Comparison of ENCODE assay signal across 1 cellular context in genomic region chr13:108561152-108561551, GRCh38.
TF ChIP-seq lines count a peak whose summit lies in the region.

No MANE protein-coding gene starts in this region.

TF ChIP-seq in HepG2, 621 proteins besides CTCF, POLR2A, EP300 and RAD21 (continued from another document):
- TF ChIP-seq KIAA2018 (CRISPR knock-in tag; IDR thresholded peaks at IDR 0.05; ENCODE audit: borderline replicate concordance) (no peak), GMEB1 (CRISPR knock-in tag; IDR thresholded peaks at IDR 0.05; ENCODE audit: borderline replicate concordance) (no peak), SETDB1 (CRISPR knock-in tag; IDR thresholded peaks at IDR 0.05; ENCODE audit: borderline replicate concordance) (no peak), MAFK (conservative IDR thresholded peaks at IDR 0.05 in 1 of 2, IDR thresholded peaks at IDR 0.05 in 1 of 2; ENCODE audit: low read length in 2 of 2) (peak; percentile 6 to 59; a peak in 1 of 4 replicates), E2F1 (CRISPR knock-in tag; IDR thresholded peaks at IDR 0.05) (no peak)
- TF ChIP-seq, protein P1, sequence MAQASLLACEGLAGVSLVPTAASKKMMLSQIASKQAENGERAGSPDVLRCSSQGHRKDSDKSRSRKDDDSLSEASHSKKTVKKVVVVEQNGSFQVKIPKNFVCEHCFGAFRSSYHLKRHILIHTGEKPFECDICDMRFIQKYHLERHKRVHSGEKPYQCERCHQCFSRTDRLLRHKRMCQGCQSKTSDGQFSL (CRISPR knock-in tag; IDR thresholded peaks at IDR 0.05): no peak
